9 cellular contexts compared by ENCODE assay signal in genomic region chr19:6531163-6531955, GRCh38. TPM values are rescaled to one million over a fixed set of nuclear protein-coding genes. Genes with fewer than 3 reads are reported as not detected.
DNase-seq lines count a peak whose midpoint lies in the region; ATAC-seq, FAIRE-seq and TF ChIP-seq lines count a peak whose summit lies in the region.
"Had no signal": no experiment of that assay in that cellular context is flagged by ENCODE, and none has a peak within 500 bp of the region (broad histone marks: within the 10 kb centered on the region; RNA-seq: fewer than 3 reads in every experiment).

No MANE protein-coding gene starts in this region.

- H3K27me3 ChIP-seq in keratinocyte (ENCODE audit: control insufficient read depth, extremely low read depth, insufficient read depth, low read length) (no peaks in the 10 kb centered on the region), suprapubic skin (peaks cover 14% of the 10 kb centered on the region)

- H3K4me1 Mint-ChIP-seq in activated CD4-positive, alpha-beta T cell treated with anti-CD3 and anti-CD28 coated beads for 36 hours, result peaks cover 38% of the 10 kb centered on the region
- peaks cover 42% of the 10 kb centered on the region for H3K4me1 Mint-ChIP-seq in activated T-helper 17 cell treated with anti-CD3 and anti-CD28 coated beads, Interleukin-2, amount 50 U/mL, for 72 hours

- peak overlapping the region; percentile 96 for H3K4me2 ChIP-seq in keratinocyte (ENCODE audit: control insufficient read depth, extremely low read depth, insufficient read depth, low read depth, low read length)

- peak overlapping the region; percentile 40 for H3K4me3 Mint-ChIP-seq in activated CD4-positive, alpha-beta T cell treated with anti-CD3 and anti-CD28 coated beads for 36 hours
- peak overlapping the region; percentile 86 for H3K4me3 Mint-ChIP-seq in activated T-helper 17 cell treated with anti-CD3 and anti-CD28 coated beads, Interleukin-2, amount 50 U/mL, for 72 hours

- TF ChIP-seq POLR2A in suprapubic skin (IDR thresholded peaks at IDR 0.05), result no peak

- DNase-seq in activated CD4-positive, alpha-beta T cell treated with anti-CD3 and anti-CD28 coated beads for 36 hours, result no peak
- DNase-seq in activated CD4-positive, alpha-beta T cell treated with anti-CD3 and anti-CD28 coated beads, Interleukin-2, amount 50 U/mL, for 48 hours, result no peak
- DNase-seq in keratinocyte (ENCODE audit: low read depth, low spot score) (no peak), suprapubic skin (ENCODE audit: low spot score in 2 of 2) (peak in 1 of 2 donors; percentile 69), GM19240 (ENCODE audit: insufficient read length, low spot score) (no peak)
- DNase-seq in activated CD4-positive, CD25-positive, alpha-beta regulatory T cell (lab: John Stamatoyannopoulos, UW), result no peak
- no peak for DNase-seq in stimulated activated CD4-positive, alpha-beta T cell treated with anti-CD3 and anti-CD28 coated beads, Interleukin-12 subunit alpha, Interleukin-12 subunit beta, amount 100 ng/mL, for 4 hours
- DNase-seq: SIG-M5 had no signal

- H3K4me3 ChIP-seq in keratinocyte (ENCODE audit: control insufficient read depth in 2 of 3, extremely low read depth in 1 of 3, insufficient read depth in 2 of 3, low read depth in 1 of 3, low read length in 3 of 3), result peak overlapping the region; percentile 70 to 95 (median 93)
- peak overlapping the region; percentile 69 for H3K4me3 ChIP-seq in suprapubic skin

- H3K79me2 ChIP-seq in keratinocyte (ENCODE audit: control insufficient read depth, insufficient read depth, low read length), result peaks cover 35% of the 10 kb centered on the region

- H3K27ac ChIP-seq in keratinocyte (ENCODE audit: control insufficient read depth, insufficient read depth, low read length) (peak overlapping the region; percentile 84), suprapubic skin (peak overlapping the region; percentile 61)

- intact Hi-C loops in activated CD4-positive, alpha-beta T cell treated with anti-CD3 and anti-CD28 coated beads for 36 hours (cut with DNase I, micrococcal nuclease), result loop anchor here in 1 of 2 experiments (1.0 to 5.0 kb wide), 2 partner anchors 71 to 331 kb away; no protein-coding TSS in a partner anchor

- no peaks in the 10 kb centered on the region for H3K9me1 ChIP-seq in keratinocyte (ENCODE audit: control insufficient read depth, extremely low read depth, insufficient read depth, low read length)

- H3K9me3 ChIP-seq in keratinocyte (ENCODE audit: control insufficient read depth, low read depth, low read length), result no peaks in the 10 kb centered on the region
- no peaks in the 10 kb centered on the region for H3K9me3 ChIP-seq in suprapubic skin

- TF ChIP-seq CTCF in keratinocyte (optimal IDR thresholded peaks at IDR 0.05 in 1 of 3, IDR thresholded peaks at IDR 0.05 in 1 of 3, conservative IDR thresholded peaks at IDR 0.05 in 1 of 3; ENCODE audit: extremely low read depth in 1 of 3, insufficient read depth in 2 of 3, low read length in 3 of 3) (no peak), suprapubic skin (IDR thresholded peaks at IDR 0.05) (no peak)

- H3K4me1 ChIP-seq in keratinocyte (ENCODE audit: control insufficient read depth, extremely low read depth, insufficient read depth, low read length) (peaks cover 23% of the 10 kb centered on the region), suprapubic skin (peaks cover 38% of the 10 kb centered on the region)

- peak overlapping the region; percentile 85 for H3K9ac ChIP-seq in keratinocyte (ENCODE audit: control insufficient read depth, extremely low read depth, insufficient read depth, low read length)

- POLR2A ChIA-PET in activated CD4-positive, alpha-beta T cell treated with anti-CD3 and anti-CD28 coated beads for 36 hours (lab: Charles Lee), result interaction anchor here (0.7 kb wide), 1 partner anchor 626 kb away, joined by 3 read pairs; the partner anchor contains the start of gene VMAC

- no peak for TF ChIP-seq EP300 in suprapubic skin (IDR thresholded peaks at IDR 0.05)

- no peak for FAIRE-seq in keratinocyte (lab: Jason Lieb, UNC)

- H3K27ac Mint-ChIP-seq in activated CD4-positive, alpha-beta T cell treated with anti-CD3 and anti-CD28 coated beads for 36 hours, result no peak overlapping the region
- peak overlapping the region; percentile 2 for H3K27ac Mint-ChIP-seq in activated T-helper 17 cell treated with anti-CD3 and anti-CD28 coated beads, Interleukin-2, amount 50 U/mL, for 72 hours

- H3K9me3 Mint-ChIP-seq in activated CD4-positive, alpha-beta T cell treated with anti-CD3 and anti-CD28 coated beads for 36 hours (ENCODE audit: low read depth), result no peaks in the 10 kb centered on the region
- H3K9me3 Mint-ChIP-seq in activated T-helper 17 cell treated with anti-CD3 and anti-CD28 coated beads, Interleukin-2, amount 50 U/mL, for 72 hours, result no peaks in the 10 kb centered on the region

- H2AFZ ChIP-seq in keratinocyte (ENCODE audit: control insufficient read depth, low read length), result no peak overlapping the region

- no peaks in the 10 kb centered on the region for H3K36me3 Mint-ChIP-seq in activated CD4-positive, alpha-beta T cell treated with anti-CD3 and anti-CD28 coated beads for 36 hours (ENCODE audit: low read depth)
- peaks cover 28% of the 10 kb centered on the region for H3K36me3 Mint-ChIP-seq in activated T-helper 17 cell treated with anti-CD3 and anti-CD28 coated beads, Interleukin-2, amount 50 U/mL, for 72 hours (ENCODE audit: low read depth)

- H4K20me1 ChIP-seq in keratinocyte (ENCODE audit: control insufficient read depth, extremely low read depth, insufficient read depth, low read length), result no peaks in the 10 kb centered on the region

- H3K27me3 Mint-ChIP-seq in activated CD4-positive, alpha-beta T cell treated with anti-CD3 and anti-CD28 coated beads for 36 hours, result peaks cover 36% of the 10 kb centered on the region
- peaks cover 33% of the 10 kb centered on the region for H3K27me3 Mint-ChIP-seq in activated T-helper 17 cell treated with anti-CD3 and anti-CD28 coated beads, Interleukin-2, amount 50 U/mL, for 72 hours

- WGBS in suprapubic skin, result 22% methylated on average over 27 of the region's 57 CpGs

- H3K36me3 ChIP-seq in keratinocyte (ENCODE audit: control insufficient read depth in 2 of 2, extremely low read depth in 1 of 2, insufficient read depth in 2 of 2, low read length in 2 of 2) (peaks cover 10 to 14% of the 10 kb centered on the region in 2 experiments), suprapubic skin (no peaks in the 10 kb centered on the region)

- CTCF ChIA-PET in activated CD4-positive, alpha-beta T cell treated with anti-CD3 and anti-CD28 coated beads for 36 hours (lab: Charles Lee), result interaction anchor here (0.6 to 1.0 kb wide), 2 partner anchors 49 to 626 kb away, joined by 3 to 4 read pairs; no protein-coding TSS in a partner anchor

- dilution Hi-C loops in keratinocyte (cut with MboI; ENCODE audit: extremely low pct_ligation_motif_present, low sequenced_read_pairs), result no loop called here

- peak; percentile 1 for ATAC-seq in activated CD4-positive, alpha-beta T cell treated with anti-CD3 and anti-CD28 coated beads for 36 hours
- ATAC-seq in activated T-helper 17 cell treated with anti-CD3 and anti-CD28 coated beads, Interleukin-2, amount 50 U/mL, for 72 hours (replicated peaks), result peak; percentile 5

RNA-seq across cellular contexts. Expression of gene TNFSF9, which starts 0.5 kb away (rescaled TPM):
- under 1 TPM; 0.49 to 0.57 TPM for total RNA-seq in activated CD4-positive, alpha-beta T cell treated with anti-CD3 and anti-CD28 coated beads for 36 hours
- total RNA-seq in activated T-helper 17 cell treated with anti-CD3 and anti-CD28 coated beads, Interleukin-2, amount 50 U/mL, for 72 hours, result 1 to 10 TPM; 2.9 to 6.0 TPM
- polyA plus RNA-seq in keratinocyte, result 11.1 to 12.8 TPM (median 12.3 TPM) in 3 replicates
- polyA plus RNA-seq in keratinocyte (2011; ENCODE audit: low read depth), result 5.9 TPM
- polyA plus RNA-seq in keratinocyte (2011; cell fraction: cytosol; rRNA removed), result 7.6 and 8.5 TPM in 2 replicates
- polyA plus RNA-seq in keratinocyte (2011; cell fraction: nucleus; rRNA removed), result 20.4 and 25.8 TPM in 2 replicates
- 19.1 and 22.5 TPM in 2 replicates for polyA plus RNA-seq in keratinocyte (2012; ENCODE audit: low replicate concordance)
- polyA minus RNA-seq in keratinocyte, result 4.0 to 11.9 TPM (median 4.3 TPM) in 3 replicates
- 15.5 TPM for polyA minus RNA-seq in keratinocyte (2011; cell fraction: cytosol; rRNA and poly(A)+ RNA removed)
- 13.7 and 13.8 TPM in 2 replicates for polyA minus RNA-seq in keratinocyte (2011; cell fraction: nucleus; rRNA and poly(A)+ RNA removed)
- 1 to 10 TPM; 1.0 to 2.9 (median 1.7) TPM for total RNA-seq in suprapubic skin

RNA-seq across cellular contexts. Expression of gene TUBB4A, which starts 29.2 kb away (rescaled TPM):
- 1 to 10 TPM; 4.8 to 5.1 TPM for total RNA-seq in activated CD4-positive, alpha-beta T cell treated with anti-CD3 and anti-CD28 coated beads for 36 hours
- total RNA-seq in activated T-helper 17 cell treated with anti-CD3 and anti-CD28 coated beads, Interleukin-2, amount 50 U/mL, for 72 hours, result 1 to 10 TPM; 2.6 to 2.7 TPM
- polyA plus RNA-seq in keratinocyte, result not detected in 3 replicates
- polyA plus RNA-seq in keratinocyte (2011; ENCODE audit: low read depth), result not detected
- not detected in 2 replicates for polyA plus RNA-seq in keratinocyte (2011; cell fraction: cytosol; rRNA removed)
- polyA plus RNA-seq in keratinocyte (2011; cell fraction: nucleus; rRNA removed), result not detected in 2 replicates
- polyA plus RNA-seq in keratinocyte (2012; ENCODE audit: low replicate concordance), result not detected in 2 replicates
- not detected in 3 replicates for polyA minus RNA-seq in keratinocyte
- polyA minus RNA-seq in keratinocyte (2011; cell fraction: cytosol; rRNA and poly(A)+ RNA removed), result not detected
- not detected in 2 replicates for polyA minus RNA-seq in keratinocyte (2011; cell fraction: nucleus; rRNA and poly(A)+ RNA removed)
- total RNA-seq in suprapubic skin, result 10 to 100 TPM in 1 of 4 donors, 1 to 10 TPM in 3; 2.1 to 13.9 (median 3.4) TPM

RNA-seq across cellular contexts. Expression of gene DENND1C, which starts 49.8 kb away (rescaled TPM):
- 10 to 100 TPM; 49.5 to 56.3 TPM for total RNA-seq in activated CD4-positive, alpha-beta T cell treated with anti-CD3 and anti-CD28 coated beads for 36 hours
- total RNA-seq in activated T-helper 17 cell treated with anti-CD3 and anti-CD28 coated beads, Interleukin-2, amount 50 U/mL, for 72 hours, result 10 to 100 TPM; 64.3 to 73.2 TPM
- polyA plus RNA-seq in keratinocyte, result 0.09 to 0.13 TPM in 2 of 3 replicates, not detected in the other
- polyA plus RNA-seq in keratinocyte (2011; ENCODE audit: low read depth), result not detected
- 0.06 and 0.09 TPM in 2 replicates for polyA plus RNA-seq in keratinocyte (2011; cell fraction: cytosol; rRNA removed)
- polyA plus RNA-seq in keratinocyte (2011; cell fraction: nucleus; rRNA removed), result 0.05 and 0.10 TPM in 2 replicates
- 7.1 and 26.3 TPM in 2 replicates for polyA plus RNA-seq in keratinocyte (2012; ENCODE audit: low replicate concordance)
- polyA minus RNA-seq in keratinocyte, result not detected in 3 replicates
- polyA minus RNA-seq in keratinocyte (2011; cell fraction: cytosol; rRNA and poly(A)+ RNA removed), result not detected
- polyA minus RNA-seq in keratinocyte (2011; cell fraction: nucleus; rRNA and poly(A)+ RNA removed), result not detected in 2 replicates
- total RNA-seq in suprapubic skin, result 1 to 10 TPM in 3 of 4 donors, under 1 TPM in 1; 0.23 to 3.7 (median 1.5) TPM

RNA-seq across cellular contexts. Expression of gene CD70, which starts 59.6 kb away (rescaled TPM):
- total RNA-seq in activated CD4-positive, alpha-beta T cell treated with anti-CD3 and anti-CD28 coated beads for 36 hours, result 1 to 10 TPM; 3.3 to 3.6 TPM
- total RNA-seq in activated T-helper 17 cell treated with anti-CD3 and anti-CD28 coated beads, Interleukin-2, amount 50 U/mL, for 72 hours, result 10 to 100 TPM; 41.1 to 53.1 TPM
- polyA plus RNA-seq in keratinocyte, result 0.22 to 0.53 TPM (median 0.30 TPM) in 3 replicates
- not detected for polyA plus RNA-seq in keratinocyte (2011; ENCODE audit: low read depth)
- 0.12 and 0.31 TPM in 2 replicates for polyA plus RNA-seq in keratinocyte (2011; cell fraction: cytosol; rRNA removed)
- 0.18 and 0.28 TPM in 2 replicates for polyA plus RNA-seq in keratinocyte (2011; cell fraction: nucleus; rRNA removed)
- polyA plus RNA-seq in keratinocyte (2012; ENCODE audit: low replicate concordance), result 0.20 and 0.34 TPM in 2 replicates
- polyA minus RNA-seq in keratinocyte, result not detected in 3 replicates
- polyA minus RNA-seq in keratinocyte (2011; cell fraction: cytosol; rRNA and poly(A)+ RNA removed), result not detected
- not detected in 2 replicates for polyA minus RNA-seq in keratinocyte (2011; cell fraction: nucleus; rRNA and poly(A)+ RNA removed)
- under 1 TPM in 1 of 4 donors, not detected in 3; 0.97 TPM for total RNA-seq in suprapubic skin

Comparison
In these comparisons a context has a peak if more than half of its experiments do, and no peak if none do; other contexts are left out.
1. RNA of gene DENND1C, which starts 49.8 kb away (total RNA-seq): 64.3 to 73.2 TPM in activated T-helper 17 cell treated with anti-CD3 and anti-CD28 coated beads, Interleukin-2, amount 50 U/mL, for 72 hours and 49.5 to 56.3 TPM in activated CD4-positive, alpha-beta T cell treated with anti-CD3 and anti-CD28 coated beads for 36 hours; 0.23 to 3.7 TPM in suprapubic skin; every median in the first group is over 10 times any median in the second.